Comparison of ENCODE assay signal across 10 cellular contexts in genomic region chr19:19670070-19670551, GRCh38. TPM values are rescaled to one million over a fixed set of nuclear protein-coding genes. Genes with fewer than 3 reads are reported as not detected.
DNase-seq lines count a peak whose midpoint lies in the region; ATAC-seq and TF ChIP-seq lines count a peak whose summit lies in the region.
"Had no signal": no experiment of that assay in that cellular context is flagged by ENCODE, and none has a peak within 500 bp of the region (broad histone marks: within the 10 kb centered on the region; RNA-seq: fewer than 3 reads in every experiment).

No MANE protein-coding gene starts in this region.

- H3K36me3 ChIP-seq in upper lobe of left lung = peaks cover 5 to 21% (median 10%) of the 10 kb centered on the region in 4 donors

- no peaks in the 10 kb centered on the region for H3K4me1 ChIP-seq in right cardiac atrium (ENCODE audit: control insufficient read depth, insufficient read depth, low read length)
- H3K4me1 ChIP-seq in upper lobe of left lung = peaks cover 12 to 23% (median 15%) of the 10 kb centered on the region in 4 donors

- H3K27me3 ChIP-seq in right cardiac atrium (ENCODE audit: control insufficient read depth, insufficient read depth) = no peaks in the 10 kb centered on the region
- no peaks in the 10 kb centered on the region for H3K27me3 ChIP-seq in upper lobe of left lung

- TF ChIP-seq POLR2A in upper lobe of left lung (IDR thresholded peaks at IDR 0.05) = no peak

- in situ Hi-C loops in G401 (cut with HindIII; ENCODE audit: low sequenced_read_pairs) = no loop called here

- H3K4me3 Mint-ChIP-seq in activated naive CD8-positive, alpha-beta T cell treated with anti-CD3 and anti-CD28 coated beads for 36 hours = peak overlapping the region; percentile 77
- peak overlapping the region; percentile 82 to 92 (median 87) for H3K4me3 Mint-ChIP-seq in immature natural killer cell

- peak overlapping the region; percentile 94 for H3K27ac Mint-ChIP-seq in activated naive CD8-positive, alpha-beta T cell treated with anti-CD3 and anti-CD28 coated beads for 36 hours
- peak overlapping the region; percentile 85 to 98 (median 90) for H3K27ac Mint-ChIP-seq in immature natural killer cell

- H3K9me3 ChIP-seq in right cardiac atrium (ENCODE audit: control insufficient read depth, low read length) (no peaks in the 10 kb centered on the region), upper lobe of left lung (peaks cover 0 to 9% (median 2%) of the 10 kb centered on the region in 4 donors)

- H3K27ac ChIP-seq in right cardiac atrium (ENCODE audit: low read length) (no peak overlapping the region), upper lobe of left lung (peak overlapping the region in 1 of 4 donors; percentile 95)

- H3K4me1 Mint-ChIP-seq in activated naive CD8-positive, alpha-beta T cell treated with anti-CD3 and anti-CD28 coated beads for 36 hours = peaks cover 29% of the 10 kb centered on the region
- peaks cover 46 to 49% of the 10 kb centered on the region in 2 donors for H3K4me1 Mint-ChIP-seq in immature natural killer cell

- H3K36me3 Mint-ChIP-seq in activated naive CD8-positive, alpha-beta T cell treated with anti-CD3 and anti-CD28 coated beads for 36 hours = peaks cover 68% of the 10 kb centered on the region
- peaks cover 4 to 20% (median 8%) of the 10 kb centered on the region in 3 donors for H3K36me3 Mint-ChIP-seq in immature natural killer cell

- H3K4me3 ChIP-seq in right cardiac atrium (ENCODE audit: low read length) = no peak overlapping the region
- H3K4me3 ChIP-seq in upper lobe of left lung = peak overlapping the region in 3 of 4 donors; percentile 85 to 95 (median 95)

- WGBS in right cardiac atrium = 77% methylated on average over 10 of the region's 10 CpGs
- WGBS in upper lobe of left lung, 2 donors = 79 to 81% methylated on average over 9 to 10 of the region's 10 CpGs

- DNase-seq in left ventricle myocardium superior (peak; percentile 10), right cardiac atrium (no peak), immature natural killer cell (no peak), upper lobe of left lung (no peak), OCI-M2 (lab: John Stamatoyannopoulos, UW; ENCODE audit: unreplicated experiment) (no peak), G401 (ENCODE audit: low spot score) (no peak), kidney glomerular epithelial cell (lab: John Stamatoyannopoulos, UW) (no peak)
- DNase-seq in activated naive CD8-positive, alpha-beta T cell treated with anti-CD3 and anti-CD28 coated beads for 36 hours = no peak
- DNase-seq: activated CD4-positive, alpha-beta T cell treated with anti-CD3 and anti-CD28 coated beads, Interleukin-2, amount 50 U/mL, for 4 hours; NCI-H1105 had no signal

- ATAC-seq in left ventricle myocardium superior = no peak
- ATAC-seq in right cardiac atrium = no peak
- no peak for ATAC-seq in upper lobe of left lung (ENCODE audit: low FRiP score in 2 of 2)

- TF ChIP-seq CTCF in upper lobe of left lung (IDR thresholded peaks at IDR 0.05) = no peak

- no peaks in the 10 kb centered on the region for H3K27me3 Mint-ChIP-seq in activated naive CD8-positive, alpha-beta T cell treated with anti-CD3 and anti-CD28 coated beads for 36 hours
- peaks cover 10 to 22% (median 11%) of the 10 kb centered on the region in 3 donors for H3K27me3 Mint-ChIP-seq in immature natural killer cell (ENCODE audit: low read depth in 3 of 3)

- TF ChIP-seq EP300 in upper lobe of left lung (IDR thresholded peaks at IDR 0.05) = no peak

- intact Hi-C loops in left ventricle myocardium superior (cut with micrococcal nuclease) = no loop called here
- intact Hi-C loops in right cardiac atrium (cut with DNase I) = no loop called here

- peaks cover 20% of the 10 kb centered on the region for H3K9me3 Mint-ChIP-seq in activated naive CD8-positive, alpha-beta T cell treated with anti-CD3 and anti-CD28 coated beads for 36 hours
- peaks cover 0 to 8% (median 2%) of the 10 kb centered on the region in 6 donors for H3K9me3 Mint-ChIP-seq in immature natural killer cell

RNA-seq across cellular contexts. Expression of gene ZNF101, which starts 1.5 kb away (rescaled TPM):
- total RNA-seq in left ventricle myocardium superior (3.7 TPM), right cardiac atrium (1 to 10 TPM; 3.1 to 5.9 (median 5.0) TPM), upper lobe of left lung (10 to 100 TPM in 4 of 6 donors, 1 to 10 TPM in 2; 3.4 to 16.1 (median 11.1) TPM)
- polyA plus RNA-seq in right cardiac atrium (3.1 TPM), immature natural killer cell (10 to 100 TPM; 33.9 to 51.4 (median 36.8) TPM)
- 10 to 100 TPM; 71.8 to 73.2 TPM for total RNA-seq in activated naive CD8-positive, alpha-beta T cell treated with anti-CD3 and anti-CD28 coated beads for 36 hours
- total RNA-seq in G401 (2014; rRNA removed; shearing (Covaris generic)) = 15.9 and 19.1 TPM in 2 replicates

RNA-seq across cellular contexts. Expression of gene ATP13A1, which starts 6.6 kb away (rescaled TPM):
- total RNA-seq in left ventricle myocardium superior (21.6 TPM), right cardiac atrium (10 to 100 TPM; 21.7 to 28.0 (median 23.6) TPM), upper lobe of left lung (100 to 1,000 TPM in 3 of 6 donors, 10 to 100 TPM in 3; 58.6 to 256 (median 97.4) TPM)
- polyA plus RNA-seq in right cardiac atrium (16.7 TPM), immature natural killer cell (10 to 100 TPM in 2 of 3 donors, 1 to 10 TPM in 1; 8.4 to 29.2 (median 18.6) TPM)
- total RNA-seq in activated naive CD8-positive, alpha-beta T cell treated with anti-CD3 and anti-CD28 coated beads for 36 hours = 10 to 100 TPM; 72.6 to 76.4 TPM
- 36.0 and 48.0 TPM in 2 replicates for total RNA-seq in G401 (2014; rRNA removed; shearing (Covaris generic))

RNA-seq across cellular contexts. Expression of gene GMIP, which starts 26.7 kb away (rescaled TPM):
- total RNA-seq in left ventricle myocardium superior = 4.2 TPM
- 1 to 10 TPM; 3.1 to 6.3 (median 5.3) TPM for total RNA-seq in right cardiac atrium
- 2.3 TPM for polyA plus RNA-seq in right cardiac atrium
- 10 to 100 TPM; 53.3 to 54.7 TPM for total RNA-seq in activated naive CD8-positive, alpha-beta T cell treated with anti-CD3 and anti-CD28 coated beads for 36 hours
- polyA plus RNA-seq in immature natural killer cell = 10 to 100 TPM; 38.9 to 84.4 (median 40.0) TPM
- total RNA-seq in upper lobe of left lung = 100 to 1,000 TPM in 1 of 6 donors, 10 to 100 TPM in 5; 20.8 to 109 (median 49.1) TPM
- 5.8 and 21.8 TPM in 2 replicates for total RNA-seq in G401 (2014; rRNA removed; shearing (Covaris generic))

RNA-seq across cellular contexts. Expression of gene LPAR2, which starts 42.1 kb away (rescaled TPM):
- 1.6 TPM for total RNA-seq in left ventricle myocardium superior
- total RNA-seq in right cardiac atrium = 1 to 10 TPM in 2 of 4 donors, under 1 TPM in 2; 0.57 to 3.0 (median 1.2) TPM
- polyA plus RNA-seq in right cardiac atrium = 1.1 TPM
- total RNA-seq in activated naive CD8-positive, alpha-beta T cell treated with anti-CD3 and anti-CD28 coated beads for 36 hours = 10 to 100 TPM; 23.7 to 28.4 TPM
- polyA plus RNA-seq in immature natural killer cell = 1 to 10 TPM; 3.8 to 5.9 (median 4.6) TPM
- total RNA-seq in upper lobe of left lung = 10 to 100 TPM; 16.4 to 51.3 (median 24.1) TPM
- 5.6 and 6.3 TPM in 2 replicates for total RNA-seq in G401 (2014; rRNA removed; shearing (Covaris generic))

RNA-seq across cellular contexts. Expression of gene PBX4, which starts 51.6 kb away (rescaled TPM):
- 0.42 TPM for total RNA-seq in left ventricle myocardium superior
- under 1 TPM in 1 of 4 donors, not detected in 3; 0.56 TPM for total RNA-seq in right cardiac atrium
- 0.36 TPM for polyA plus RNA-seq in right cardiac atrium
- 1 to 10 TPM; 8.2 to 9.6 TPM for total RNA-seq in activated naive CD8-positive, alpha-beta T cell treated with anti-CD3 and anti-CD28 coated beads for 36 hours
- under 1 TPM in 2 of 3 donors, not detected in 1; 0.57 to 0.82 TPM for polyA plus RNA-seq in immature natural killer cell
- 10 to 100 TPM in 2 of 6 donors, 1 to 10 TPM in 4; 2.0 to 30.4 (median 5.8) TPM for total RNA-seq in upper lobe of left lung
- 2.2 and 7.7 TPM in 2 replicates for total RNA-seq in G401 (2014; rRNA removed; shearing (Covaris generic))
